In the genomic region with DNA sequence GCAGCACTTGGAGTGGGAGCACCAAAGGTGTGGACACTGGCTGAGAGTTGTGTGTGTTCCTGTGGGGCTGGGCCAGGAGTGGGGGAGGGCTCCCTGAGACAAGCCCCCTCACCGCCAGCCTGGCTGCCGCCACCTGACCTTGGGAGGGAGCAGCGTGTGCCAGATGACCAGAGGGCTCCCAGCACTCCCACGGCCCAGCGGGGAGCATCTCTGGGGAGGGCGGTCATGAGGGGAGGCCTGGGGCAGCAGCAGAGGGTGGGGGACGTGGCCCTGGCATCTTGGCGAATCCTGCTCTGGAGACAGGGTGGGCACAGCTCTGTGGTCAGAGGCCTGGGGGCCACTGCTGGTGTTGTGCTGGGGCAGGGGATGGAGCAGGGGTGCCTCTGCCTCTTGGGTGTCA, we compare ENCODE assay signal across 16 cellular contexts. TPM values are rescaled to one million over a fixed set of nuclear protein-coding genes. Genes with fewer than 3 reads are reported as not detected.
"Had no signal": no experiment of that assay in that cellular context is flagged by ENCODE, and none has a peak within 500 bp of the region (broad histone marks: within the 10 kb centered on the region; RNA-seq: fewer than 3 reads in every experiment).

No MANE protein-coding gene starts in this region.

- H3K9me3 Mint-ChIP-seq: activated CD4-positive, alpha-beta memory T cell treated with anti-CD3 and anti-CD28 coated beads, Interleukin-2, amount 10 ng/mL, durations not matched to agents 7 days and 5 days; activated naive CD4-positive, alpha-beta T cell treated with anti-CD3 and anti-CD28 coated beads, Interleukin-2, amount 50 U/mL, for 72 hours; activated T-cell treated with anti-CD3 and anti-CD28 coated beads, Interleukin-2, amount 50 U/mL, for 24 hours; activated T-helper 2 cell treated with anti-CD3 and anti-CD28 coated beads, Interferon-gamma antibody, Interleukin-2, Interleukin-4, amounts not matched to agents 10 μg/mL and 5 μg/mL and 100 μg/mL, durations not matched to agents 14 hours and 24 hours and 36 hours; memory B cell; naive thymus-derived CD8-positive, alpha-beta T cell had no signal

- H3K4me3 ChIP-seq: body of pancreas, dorsolateral prefrontal cortex, left lung, thyroid gland, uterus had no signal

- H3K4me3 Mint-ChIP-seq: activated CD4-positive, alpha-beta memory T cell treated with anti-CD3 and anti-CD28 coated beads, Interleukin-2, amount 10 ng/mL, durations not matched to agents 7 days and 5 days; activated T-cell treated with anti-CD3 and anti-CD28 coated beads, Interleukin-2, amount 50 U/mL, for 24 hours; memory B cell; naive thymus-derived CD8-positive, alpha-beta T cell had no signal

- H3K36me3 Mint-ChIP-seq: activated naive CD4-positive, alpha-beta T cell treated with anti-CD3 and anti-CD28 coated beads, Interleukin-2, amount 50 U/mL, for 72 hours; memory B cell; naive thymus-derived CD8-positive, alpha-beta T cell had no signal

- H3K27me3 Mint-ChIP-seq: activated CD4-positive, alpha-beta memory T cell treated with anti-CD3 and anti-CD28 coated beads, Interleukin-2, amount 10 ng/mL, durations not matched to agents 7 days and 5 days; activated T-cell treated with anti-CD3 and anti-CD28 coated beads, Interleukin-2, amount 50 U/mL, for 24 hours had no signal

- H3K27ac Mint-ChIP-seq: activated CD4-positive, alpha-beta memory T cell treated with anti-CD3 and anti-CD28 coated beads, Interleukin-2, amount 10 ng/mL, durations not matched to agents 7 days and 5 days; activated T-cell treated with anti-CD3 and anti-CD28 coated beads, Interleukin-2, amount 50 U/mL, for 24 hours; activated T-helper 2 cell treated with anti-CD3 and anti-CD28 coated beads, Interferon-gamma antibody, Interleukin-2, Interleukin-4, amounts not matched to agents 10 μg/mL and 5 μg/mL and 100 μg/mL, durations not matched to agents 14 hours and 24 hours and 36 hours; memory B cell had no signal

- H3K4me1 ChIP-seq: uterus had no signal

- H3K27ac ChIP-seq: body of pancreas, left lung, thyroid gland, uterus had no signal

- H3K9me3 ChIP-seq: body of pancreas, left lung, thyroid gland, uterus had no signal

- H3K27me3 ChIP-seq: body of pancreas, dorsolateral prefrontal cortex, left lung, thyroid gland, uterus had no signal

- H3K36me3 ChIP-seq: uterus had no signal

- DNase-seq: amniotic stem cell, dorsolateral prefrontal cortex, hippocampal formation, uterus had no signal

RNA-seq across cellular contexts. Expression of gene PLD4, which starts 48.9 kb away (rescaled TPM):
- total RNA-seq: activated CD4-positive, alpha-beta memory T cell treated with anti-CD3 and anti-CD28 coated beads, Interleukin-2, amount 10 ng/mL, durations not matched to agents 7 days and 5 days; body of pancreas; fibroblast of villous mesenchyme; glomerular endothelial cell had no signal
- polyA plus RNA-seq: keratinocyte had no signal
